Comparison of ENCODE assay signal across 1 cellular context in genomic region chr20:10714236-10714975, GRCh38.
TF ChIP-seq lines count a peak whose summit lies in the region.

No MANE protein-coding gene starts in this region.

TF ChIP-seq in GM12878, 131 proteins besides CTCF, POLR2A, EP300 and RAD21 (continued from another document):
- TF ChIP-seq REST (IDR thresholded peaks at IDR 0.05; ENCODE audit: low read depth, low read length): no peak
- TF ChIP-seq SMAD1 (IDR thresholded peaks at IDR 0.05; ENCODE audit: low read depth, partially characterized antibody): no peak
